ENCODE assay signal across 21 cellular contexts in genomic region chr6:2434116-2434515, GRCh38.
DNase-seq lines count a peak whose midpoint lies in the region; ATAC-seq and TF ChIP-seq lines count a peak whose summit lies in the region.
"Had no signal": no experiment of that assay in that cellular context is flagged by ENCODE, and none has a peak within 500 bp of the region (broad histone marks: within the 10 kb centered on the region; RNA-seq: fewer than 3 reads in every experiment).

No MANE protein-coding gene starts in this region.

- H3K4ac ChIP-seq in neuronal stem cell (ENCODE audit: low read length) = no peak overlapping the region

- H3K27ac ChIP-seq in HCT116 (ENCODE audit: low read depth, low read length) = peak overlapping the region; percentile 32; the same call in 1 of the 2 replicates
- H3K27ac ChIP-seq in RWPE1 = no peak overlapping the region
- H3K27ac ChIP-seq in esophagus muscularis mucosa (replicated peaks in 1 of 4) = no peak overlapping the region
- H3K27ac ChIP-seq in neuronal stem cell (replicated peaks; ENCODE audit: low read length) = no peak overlapping the region
- H3K27ac ChIP-seq: BLaER1 treated with 17β-estradiol and CSF1 and Interleukin-3, amounts not matched to agents 10 nM and 100 nM; SK-N-MC; uterus; WERI-Rb-1 had no signal

- H3K27me3 ChIP-seq in HCT116 (ENCODE audit: insufficient read depth, low read length) (no peaks in the 10 kb centered on the region), esophagus muscularis mucosa (no peaks in the 10 kb centered on the region), neuronal stem cell (ENCODE audit: control insufficient read depth in 3 of 3, insufficient read depth in 3 of 3, low read depth in 1 of 3, low read length in 3 of 3) (peaks cover 0 to 2% (median 0%) of the 10 kb centered on the region in 3 experiments)
- H3K27me3 ChIP-seq: BLaER1 treated with 17β-estradiol and CSF1 and Interleukin-3, amounts not matched to agents 10 nM and 100 nM; uterus had no signal

- peak overlapping the region; percentile 7 for H3K18ac ChIP-seq in neuronal stem cell (ENCODE audit: low read length)

- H3K79me1 ChIP-seq in neuronal stem cell (ENCODE audit: low read depth, low read length) = no peaks in the 10 kb centered on the region

- intact Hi-C loops in HCT116 (cut with micrococcal nuclease) = no loop called here
- intact Hi-C loops in esophagus muscularis mucosa (cut with DNase I) = no loop called here

- H3K9me3 ChIP-seq in HCT116 (ENCODE audit: control insufficient read depth in 1 of 2, insufficient read depth in 1 of 2, low read depth in 1 of 2, low read length in 2 of 2) = no peaks in the 10 kb centered on the region
- H3K9me3 ChIP-seq in esophagus muscularis mucosa = no peaks in the 10 kb centered on the region
- no peaks in the 10 kb centered on the region for H3K9me3 ChIP-seq in neuronal stem cell (replicated peaks in 1 of 2; ENCODE audit: control insufficient read depth in 2 of 2, insufficient read depth in 1 of 2, low read depth in 1 of 2, low read length in 2 of 2)
- H3K9me3 ChIP-seq: mucosa of descending colon, uterus had no signal

- RAD21 ChIA-PET in HCT116 (lab: Charles Lee; ENCODE audit: low non-redundant PET in 1 of 2, low total read pairs in 2 of 2, uncharacterized antibody in 2 of 2, unreplicated experiment in 2 of 2) = no interaction called here

- no peaks in the 10 kb centered on the region for H3K27me3 Mint-ChIP-seq in activated naive CD8-positive, alpha-beta T cell treated with anti-CD3 and anti-CD28 coated beads, Interleukin-2, amount 50 U/mL, for 24 hours
- H3K27me3 Mint-ChIP-seq: activated naive CD8-positive, alpha-beta T cell had no signal

- H3K36me3 ChIP-seq in HCT116 (ENCODE audit: control insufficient read depth in 1 of 2, insufficient read depth in 2 of 2, low read length in 2 of 2) (no peaks in the 10 kb centered on the region), esophagus muscularis mucosa (no peaks in the 10 kb centered on the region), neuronal stem cell (replicated peaks in 1 of 2; ENCODE audit: control insufficient read depth in 2 of 2, insufficient read depth in 2 of 2, low read length in 2 of 2) (no peaks in the 10 kb centered on the region)
- H3K36me3 ChIP-seq: BLaER1 treated with 17β-estradiol and CSF1 and Interleukin-3, amounts not matched to agents 10 nM and 100 nM; uterus; WERI-Rb-1 had no signal

- ATAC-seq in HCT116 (peak; percentile 84), HG03139 (IDR thresholded peaks at IDR 0.05; ENCODE audit: unreplicated experiment) (no peak), GM18858 (IDR thresholded peaks at IDR 0.05; ENCODE audit: unreplicated experiment) (no peak)
- no peak for ATAC-seq in activated naive CD8-positive, alpha-beta T cell treated with anti-CD3 and anti-CD28 coated beads, Interleukin-2, amount 50 U/mL, for 24 hours
- ATAC-seq: activated T-helper 17 cell treated with anti-CD3 and anti-CD28 coated beads, Interleukin-2, amount 50 U/mL, for 72 hours had no signal

- no peaks in the 10 kb centered on the region for H3K36me3 Mint-ChIP-seq in activated naive CD8-positive, alpha-beta T cell treated with anti-CD3 and anti-CD28 coated beads, Interleukin-2, amount 50 U/mL, for 24 hours (ENCODE audit: low read depth)
- H3K36me3 Mint-ChIP-seq: activated naive CD8-positive, alpha-beta T cell had no signal

- BruUV-seq in HCT116 (replicated peaks; lab: Mats Ljungman, UMichigan) = no TSS peak

- H2AFZ ChIP-seq in HCT116 (ENCODE audit: low read depth, low read length, poor library complexity, severe bottlenecking) (peak overlapping the region; percentile 7), neuronal stem cell (ENCODE audit: low read length) (no peak overlapping the region)

- H3K4me3 Mint-ChIP-seq in activated naive CD8-positive, alpha-beta T cell treated with anti-CD3 and anti-CD28 coated beads, Interleukin-2, amount 50 U/mL, for 24 hours = no peak overlapping the region
- H3K4me3 Mint-ChIP-seq: activated naive CD8-positive, alpha-beta T cell; activated T-helper 17 cell treated with anti-CD3 and anti-CD28 coated beads, Interleukin-2, amount 50 U/mL, for 72 hours; T-helper 2 cell treated with Interferon-gamma antibody and Interleukin-4, amounts not matched to agents 5 μg/mL and 100 μg/mL, for 36 hours had no signal

- peak overlapping the region; percentile 76 for H3K4me2 ChIP-seq in HCT116 (ENCODE audit: low read length)
- no peak overlapping the region for H3K4me2 ChIP-seq in neuronal stem cell (ENCODE audit: insufficient read depth, low read length, poor library complexity, severe bottlenecking)
- H3K4me2 ChIP-seq: BLaER1 treated with 17β-estradiol and CSF1 and Interleukin-3, amounts not matched to agents 10 nM and 100 nM had no signal

- no peaks in the 10 kb centered on the region for H4K20me1 ChIP-seq in HCT116 (ENCODE audit: insufficient read depth)
- H4K20me1 ChIP-seq: BLaER1 treated with 17β-estradiol and CSF1 and Interleukin-3, amounts not matched to agents 10 nM and 100 nM had no signal

- H2BK12ac ChIP-seq in neuronal stem cell (ENCODE audit: low read length) = no peak overlapping the region

- CTCF ChIA-PET in HCT116 (lab: Charles Lee) = no interaction called here
- CTCF ChIA-PET in RWPE1 (lab: Yijun Ruan, JAX) = interaction anchor here (0.6 to 1.2 kb wide), 3 partner anchors 14 to 246 kb away, joined by 3 read pairs; no protein-coding TSS in a partner anchor

- peak overlapping the region; percentile 95 for H2BK5ac ChIP-seq in neuronal stem cell (ENCODE audit: low read length)

- TF ChIP-seq CTCF in HCT116 (IDR thresholded peaks at IDR 0.05 in 2 of 3, conservative IDR thresholded peaks at IDR 0.05 in 1 of 3; ENCODE audit: borderline replicate concordance in 1 of 3, insufficient read depth in 1 of 3, low read depth in 2 of 3, low read length in 2 of 3) (no peak), RWPE1 (conservative IDR thresholded peaks at IDR 0.05; ENCODE audit: low read depth) (no peak), esophagus muscularis mucosa (IDR thresholded peaks at IDR 0.05) (no peak)

- H2BK120ac ChIP-seq in neuronal stem cell (ENCODE audit: low read depth, low read length) = no peak overlapping the region

- H3K4me1 ChIP-seq in HCT116 (ENCODE audit: control insufficient read depth in 1 of 2, insufficient read depth in 2 of 2, low read length in 2 of 2) (peaks cover 12 to 50% of the 10 kb centered on the region in 2 experiments), esophagus muscularis mucosa (no peaks in the 10 kb centered on the region), neuronal stem cell (ENCODE audit: control insufficient read depth in 2 of 2, insufficient read depth in 1 of 2, low read depth in 1 of 2, low read length in 2 of 2) (peaks cover 0 to 8% of the 10 kb centered on the region in 2 donors)
- H3K4me1 ChIP-seq: BLaER1 treated with 17β-estradiol and CSF1 and Interleukin-3, amounts not matched to agents 10 nM and 100 nM; uterus had no signal

- WGBS in esophagus muscularis mucosa = 96% methylated on average over 5 of the region's 6 CpGs
- no CpG with 5 or more reads among the region's 6 CpGs for WGBS in neuronal stem cell (ENCODE audit: extremely low coverage in 2 of 2, insufficient read length in 2 of 2, insufficient replicate concordance in 1 of 2), 2 donors

- peak overlapping the region; percentile 1 for H2AK5ac ChIP-seq in neuronal stem cell (ENCODE audit: low read depth, low read length)

- H3K79me2 ChIP-seq in HCT116 (ENCODE audit: insufficient read depth, low read length) = no peaks in the 10 kb centered on the region

- TF ChIP-seq EP300 in esophagus muscularis mucosa (IDR thresholded peaks at IDR 0.05) = no peak

- H3K27ac Mint-ChIP-seq in activated naive CD8-positive, alpha-beta T cell treated with anti-CD3 and anti-CD28 coated beads, Interleukin-2, amount 50 U/mL, for 24 hours = no peak overlapping the region
- H3K27ac Mint-ChIP-seq: activated naive CD8-positive, alpha-beta T cell; activated T-helper 17 cell treated with anti-CD3 and anti-CD28 coated beads, Interleukin-2, amount 50 U/mL, for 72 hours; progenitor cell of endocrine pancreas; T-helper 2 cell treated with Interferon-gamma antibody and Interleukin-4, amounts not matched to agents 5 μg/mL and 100 μg/mL, for 36 hours had no signal

- no peak for TF ChIP-seq POLR2A in HCT116 (IDR thresholded peaks at IDR 0.05; ENCODE audit: borderline replicate concordance, extremely low read depth, insufficient read depth, insufficient read length)
- no peak for TF ChIP-seq POLR2A in esophagus muscularis mucosa (IDR thresholded peaks at IDR 0.05; ENCODE audit: low read depth)

- H3K4me1 Mint-ChIP-seq in activated naive CD8-positive, alpha-beta T cell treated with anti-CD3 and anti-CD28 coated beads, Interleukin-2, amount 50 U/mL, for 24 hours = no peaks in the 10 kb centered on the region
- H3K4me1 Mint-ChIP-seq: activated T-helper 17 cell treated with anti-CD3 and anti-CD28 coated beads, Interleukin-2, amount 50 U/mL, for 72 hours had no signal

- peak overlapping the region; percentile 72 for H3K14ac ChIP-seq in neuronal stem cell (ENCODE audit: low read length)

- H4K91ac ChIP-seq in neuronal stem cell (ENCODE audit: low read depth, low read length, poor library complexity) = no peak overlapping the region

- H3K9me3 Mint-ChIP-seq in activated naive CD8-positive, alpha-beta T cell treated with anti-CD3 and anti-CD28 coated beads, Interleukin-2, amount 50 U/mL, for 24 hours = no peaks in the 10 kb centered on the region
- H3K9me3 Mint-ChIP-seq: activated T-helper 17 cell treated with anti-CD3 and anti-CD28 coated beads, Interleukin-2, amount 50 U/mL, for 72 hours; T-helper 2 cell treated with Interferon-gamma antibody and Interleukin-4, amounts not matched to agents 5 μg/mL and 100 μg/mL, for 36 hours had no signal

- TF ChIP-seq RAD21 in HCT116 (IDR thresholded peaks at IDR 0.05; ENCODE audit: low read depth) = no peak

- no peaks in the 10 kb centered on the region for H3K9me2 ChIP-seq in HCT116 (ENCODE audit: insufficient read depth)

- H4K8ac ChIP-seq in neuronal stem cell (ENCODE audit: low read depth, low read length) = peak overlapping the region; percentile 87

- POLR2A ChIA-PET in HCT116 (lab: Charles Lee) (no interaction called here), RWPE1 (lab: Yijun Ruan, JAX; ENCODE audit: low non-redundant PET) (no interaction called here)

- H3K23ac ChIP-seq in neuronal stem cell (ENCODE audit: low read depth, low read length, poor library complexity) = peak overlapping the region; percentile 9

- H2BK15ac ChIP-seq in neuronal stem cell (ENCODE audit: low read length) = peak overlapping the region; percentile 11

- H3K4me3 ChIP-seq in HCT116 (replicated peaks in 1 of 2; ENCODE audit: low read depth in 1 of 2, low read length in 2 of 2) (peak overlapping the region in 1 of 2 experiments; percentile 31; a peak in 1 of 4 replicates), esophagus muscularis mucosa (no peak overlapping the region), neuronal stem cell (ENCODE audit: low read length in 2 of 2) (no peak overlapping the region)
- H3K4me3 ChIP-seq: BLaER1 treated with 17β-estradiol and CSF1 and Interleukin-3, amounts not matched to agents 10 nM and 100 nM; mucosa of descending colon; SK-N-MC; uterus had no signal

- peak; percentile 37 for DNase-seq in HCT116 (ENCODE audit: low read depth, low spot score)
- peak; percentile 89 for DNase-seq in RWPE1 (ENCODE audit: low spot score)
- DNase-seq in esophagus muscularis mucosa (ENCODE audit: extremely low spot score) = peak; percentile 86
- no peak for DNase-seq in neuronal stem cell (ENCODE audit: low spot score)
- DNase-seq in COR-L47 (lab: John Stamatoyannopoulos, UW) = no peak
- DNase-seq in activated naive CD8-positive, alpha-beta T cell treated with anti-CD3 and anti-CD28 coated beads, Interleukin-2, amount 50 U/mL, for 24 hours = no peak
- DNase-seq: glutamatergic neuron, mucosa of descending colon, NCI-H1092 treated with DMSO at 0.1 percent for 48 hours, NCI-H2029, NCI-H446, uterus, WERI-Rb-1 had no signal

- H3K9ac ChIP-seq in HCT116 (ENCODE audit: low read length) (peak overlapping the region; percentile 51), neuronal stem cell (ENCODE audit: low read depth, low read length, poor library complexity) (no peak overlapping the region)
- H3K9ac ChIP-seq: BLaER1 treated with 17β-estradiol and CSF1 and Interleukin-3, amounts not matched to agents 10 nM and 100 nM had no signal

Comparison
In these comparisons a context has a peak if more than half of its experiments do, and no peak if none do; other contexts are left out.
1. DNase-seq: peak in HCT116 (single experiment), RWPE1 (single experiment) and esophagus muscularis mucosa (single experiment); none in neuronal stem cell (single experiment), COR-L47 (single experiment) and activated naive CD8-positive, alpha-beta T cell treated with anti-CD3 and anti-CD28 coated beads, Interleukin-2, amount 50 U/mL, for 24 hours (single experiment).